8 cellular contexts compared by ENCODE assay signal in genomic region chr9:103789686-103790085, GRCh38.
DNase-seq lines count a peak whose midpoint lies in the region; ATAC-seq, FAIRE-seq and TF ChIP-seq lines count a peak whose summit lies in the region.

No MANE protein-coding gene starts in this region.

- no peak overlapping the region for H3K27ac ChIP-seq in colonic mucosa
- H3K27ac ChIP-seq in CD8-positive, alpha-beta memory T cell (ENCODE audit: low read depth, low read length), result no peak overlapping the region

- H3K4me1 ChIP-seq in colonic mucosa, result no peaks in the 10 kb centered on the region
- H3K4me1 ChIP-seq in CD8-positive, alpha-beta memory T cell (ENCODE audit: insufficient read depth, low read length), result no peaks in the 10 kb centered on the region

- no peak overlapping the region for H3K27ac Mint-ChIP-seq in CD8-positive, alpha-beta memory T cell

- POLR2A ChIA-PET in CD8-positive, alpha-beta memory T cell (lab: Charles Lee), result no interaction called here

- H3K9me3 Mint-ChIP-seq in CD8-positive, alpha-beta memory T cell, result peaks cover 0 to 9% (median 3%) of the 10 kb centered on the region in 5 donors

- intact Hi-C loops in colonic mucosa (cut with DNase I), result loop anchor here (10.0 kb wide), 1 partner anchor 295 kb away; no protein-coding TSS in a partner anchor

- CTCF ChIA-PET in CD8-positive, alpha-beta memory T cell (lab: Charles Lee), result no interaction called here

- in situ Hi-C loops in GM13976 (cut with MboI; ENCODE audit: low sequenced_read_pairs, unreplicated experiment), result loop anchor here (25.0 kb wide), 1 partner anchor 598 kb away; no protein-coding TSS in a partner anchor

- DNase-seq in GM13976 (ENCODE audit: low spot score) (no peak), colonic mucosa (no peak), HTR-8/SVneo (ENCODE audit: insufficient read length, low spot score) (no peak), NCI-H345 treated with DMSO at 0.1 percent for 48 hours (lab: John Stamatoyannopoulos, UW; ENCODE audit: unreplicated experiment) (no peak)
- no peak for DNase-seq in CD8-positive, alpha-beta memory T cell
- DNase-seq in effector CD8-positive, alpha-beta T cell (lab: John Stamatoyannopoulos, UW), result no peak

- no peak overlapping the region for H3K4me3 ChIP-seq in colonic mucosa
- H3K4me3 ChIP-seq in CD8-positive, alpha-beta memory T cell (ENCODE audit: low read length), result no peak overlapping the region

- FAIRE-seq in HTR-8/SVneo (lab: Jason Lieb, UNC), result no peak

- H3K27me3 ChIP-seq in colonic mucosa, result no peaks in the 10 kb centered on the region
- H3K27me3 ChIP-seq in CD8-positive, alpha-beta memory T cell (ENCODE audit: insufficient read depth, low read length, poor library complexity, severe bottlenecking), result no peaks in the 10 kb centered on the region

- H3K36me3 ChIP-seq in colonic mucosa, result no peaks in the 10 kb centered on the region
- H3K36me3 ChIP-seq in CD8-positive, alpha-beta memory T cell (ENCODE audit: insufficient read depth, low read length), result no peaks in the 10 kb centered on the region

- peaks cover 0 to 7% (median 6%) of the 10 kb centered on the region in 3 donors for H3K4me1 Mint-ChIP-seq in CD8-positive, alpha-beta memory T cell

- no peak overlapping the region for H3K9ac ChIP-seq in colonic mucosa (ENCODE audit: low read depth in 2 of 2, low read length in 2 of 2)

- ATAC-seq in GM21526 (IDR thresholded peaks at IDR 0.05; ENCODE audit: low FRiP score, unreplicated experiment) (peak; percentile 92), HG03575 (IDR thresholded peaks at IDR 0.05; ENCODE audit: extremely low read depth, insufficient number of reproducible peaks, low FRiP score, unreplicated experiment) (peak; percentile 87)

- H3K27me3 Mint-ChIP-seq in CD8-positive, alpha-beta memory T cell, result no peaks in the 10 kb centered on the region

- H3K4me3 Mint-ChIP-seq in CD8-positive, alpha-beta memory T cell, result no peak overlapping the region

- H3K36me3 Mint-ChIP-seq in CD8-positive, alpha-beta memory T cell, result no peaks in the 10 kb centered on the region

- peak; percentile 24 for TF ChIP-seq CTCF in GM13976 (IDR thresholded peaks at IDR 0.05; ENCODE audit: borderline replicate concordance, control extremely low read depth, extremely low read depth, insufficient read depth, missing control alignments)
- TF ChIP-seq CTCF in colonic mucosa (IDR thresholded peaks at IDR 0.05), result peak; percentile 35

- H3K9me3 ChIP-seq in colonic mucosa, result no peaks in the 10 kb centered on the region
- H3K9me3 ChIP-seq in CD8-positive, alpha-beta memory T cell (ENCODE audit: low read length), result no peaks in the 10 kb centered on the region
